ENCODE assay signal across 9 cellular contexts in genomic region chr6:117168296-117169059, GRCh38.
"Had no signal": no experiment of that assay in that cellular context is flagged by ENCODE, and none has a peak within 500 bp of the region (broad histone marks: within the 10 kb centered on the region; RNA-seq: fewer than 3 reads in every experiment).

No MANE protein-coding gene starts in this region.

- H3K4me3 Mint-ChIP-seq: activated CD4-positive, alpha-beta memory T cell treated with anti-CD3 and anti-CD28 coated beads, Interleukin-2, amount 10 ng/mL, durations not matched to agents 7 days and 5 days; activated CD4-positive, alpha-beta T cell treated with anti-CD3 and anti-CD28 coated beads for 36 hours; natural killer cell treated with Interleukin-12 subunit alpha and Interleukin-12 subunit beta and Interleukin-15 and Interleukin-18, amount 100 ng/mL, for 72 hours had no signal

- H3K27me3 Mint-ChIP-seq: activated CD4-positive, alpha-beta memory T cell treated with anti-CD3 and anti-CD28 coated beads, Interleukin-2, amount 10 ng/mL, durations not matched to agents 7 days and 5 days; activated CD4-positive, alpha-beta T cell treated with anti-CD3 and anti-CD28 coated beads for 36 hours; natural killer cell treated with Interleukin-12 subunit alpha and Interleukin-12 subunit beta and Interleukin-15 and Interleukin-18, amount 100 ng/mL, for 72 hours had no signal

- H3K4me1 Mint-ChIP-seq: activated CD4-positive, alpha-beta memory T cell treated with anti-CD3 and anti-CD28 coated beads, Interleukin-2, amount 10 ng/mL, durations not matched to agents 7 days and 5 days; activated CD4-positive, alpha-beta T cell treated with anti-CD3 and anti-CD28 coated beads for 36 hours had no signal

- H3K27ac Mint-ChIP-seq: activated CD4-positive, alpha-beta memory T cell treated with anti-CD3 and anti-CD28 coated beads, Interleukin-2, amount 10 ng/mL, durations not matched to agents 7 days and 5 days; activated CD4-positive, alpha-beta T cell treated with anti-CD3 and anti-CD28 coated beads for 36 hours; natural killer cell treated with Interleukin-12 subunit alpha and Interleukin-12 subunit beta and Interleukin-15 and Interleukin-18, amount 100 ng/mL, for 72 hours had no signal

- DNase-seq: activated CD4-positive, alpha-beta memory T cell treated with anti-CD3 and anti-CD28 coated beads, Interleukin-2, amount 10 ng/mL, durations not matched to agents 7 days and 5 days; activated CD4-positive, alpha-beta T cell treated with anti-CD3 and anti-CD28 coated beads for 36 hours; activated T-cell treated with anti-CD3 and anti-CD28 coated beads, Interleukin-2, amount 50 U/mL, for 48 hours; effector CD4-positive, alpha-beta T cell; hippocampal formation; lower lobe of right lung; mucosa of descending colon; T-helper 1 cell had no signal

- H3K36me3 Mint-ChIP-seq: natural killer cell treated with Interleukin-12 subunit alpha and Interleukin-12 subunit beta and Interleukin-15 and Interleukin-18, amount 100 ng/mL, for 72 hours had no signal

- H3K9me3 Mint-ChIP-seq: activated CD4-positive, alpha-beta memory T cell treated with anti-CD3 and anti-CD28 coated beads, Interleukin-2, amount 10 ng/mL, durations not matched to agents 7 days and 5 days had no signal
